19 cellular contexts compared by ENCODE assay signal in genomic region chr22:35893698-35894097, GRCh38.
DNase-seq lines count a peak whose midpoint lies in the region; ATAC-seq, FAIRE-seq and TF ChIP-seq lines count a peak whose summit lies in the region.
"Had no signal": no experiment of that assay in that cellular context is flagged by ENCODE, and none has a peak within 500 bp of the region (broad histone marks: within the 10 kb centered on the region; RNA-seq: fewer than 3 reads in every experiment).

No MANE protein-coding gene starts in this region.

- intact Hi-C loops in stomach (cut with DNase I; ENCODE audit: low total_unique reads), result no loop called here

- H3K9me3 ChIP-seq in adipocyte (ENCODE audit: control insufficient read depth, low read length) (no peaks in the 10 kb centered on the region), stomach (no peaks in the 10 kb centered on the region)
- H3K9me3 ChIP-seq: BE2C, left lung, Peyer's patch had no signal

- no peak for TF ChIP-seq EP300 in stomach (IDR thresholded peaks at IDR 0.05)

- 44 to 52% (median 51%) methylated on average over 4 of the region's 4 CpGs for WGBS in stomach, 5 donors

- ATAC-seq in GM18502 (IDR thresholded peaks at IDR 0.05; ENCODE audit: poor library complexity, unreplicated experiment), result no peak
- ATAC-seq: activated CD4-positive, CD25-positive, alpha-beta regulatory T cell treated with anti-CD3 and anti-CD28 coated beads, Interleukin-2, amount 50 U/mL, for 24 hours had no signal

- TF ChIP-seq POLR2A in stomach (IDR thresholded peaks at IDR 0.05), result no peak

- no peak for FAIRE-seq in HTR-8/SVneo (lab: Jason Lieb, UNC)

- H3K4me1 ChIP-seq in adipocyte (ENCODE audit: control insufficient read depth, insufficient read depth, low read length) (peaks cover 39% of the 10 kb centered on the region), stomach (peaks cover 14 to 63% (median 40%) of the 10 kb centered on the region in 4 donors)
- H3K4me1 ChIP-seq: Peyer's patch had no signal

- H3K36me3 ChIP-seq in adipocyte (ENCODE audit: control insufficient read depth, insufficient read depth, low read length, severe bottlenecking), result no peaks in the 10 kb centered on the region
- H3K36me3 ChIP-seq in stomach, result no peaks in the 10 kb centered on the region
- H3K36me3 ChIP-seq: BE2C, left lung, Peyer's patch had no signal

- H3K4me3 ChIP-seq in adipocyte (ENCODE audit: low read length) (peak overlapping the region; percentile 76), fibroblast of mammary gland (ENCODE audit: control insufficient read depth, low read depth, low read length) (no peak overlapping the region), stomach (peak overlapping the region in 3 of 4 donors; percentile 28 to 34 (median 32))
- H3K4me3 ChIP-seq: left lung had no signal

- TF ChIP-seq CTCF in fibroblast of mammary gland (conservative IDR thresholded peaks at IDR 0.05; ENCODE audit: control insufficient read depth, insufficient read depth, low read depth, low read length), result no peak
- TF ChIP-seq CTCF in stomach (IDR thresholded peaks at IDR 0.05), result no peak

- H3K27me3 ChIP-seq in adipocyte (replicated peaks; ENCODE audit: control insufficient read depth, insufficient read depth, low read length) (no peaks in the 10 kb centered on the region), stomach (no peaks in the 10 kb centered on the region)
- H3K27me3 ChIP-seq: BE2C, left lung, Peyer's patch had no signal

- DNase-seq in adipocyte (ENCODE audit: low read depth), result no peak
- DNase-seq in fibroblast of mammary gland (ENCODE audit: low read depth), result peak; percentile 77
- peak; percentile 32 to 64 for DNase-seq in lung microvascular endothelial cell (ENCODE audit: low read depth in 2 of 2)
- DNase-seq in stomach, result no peak
- no peak for DNase-seq in nucleus accumbens (lab: John Stamatoyannopoulos, UW)
- DNase-seq in HTR-8/SVneo (ENCODE audit: insufficient read length, low spot score), result no peak
- DNase-seq in superior temporal gyrus (ENCODE audit: extremely low spot score), result no peak
- DNase-seq: activated CD8-positive, alpha-beta memory T cell treated with anti-CD3 and anti-CD28 coated beads, Interleukin-2, amount 50 U/mL, for 48 hours; BE2C; cortex of kidney; DND-41; left lung; NCI-H1105 treated with DMSO at 0.1 percent for 48 hours; NCI-H524; Peyer's patch; stimulated activated CD8-positive, alpha-beta memory T cell treated with anti-CD3 and anti-CD28 coated beads, Interleukin-4, amount 100 ng/mL, for 48 hours; T-helper 1 cell had no signal

- peak overlapping the region in 4 of 5 donors; percentile 44 to 84 (median 66) for H3K27ac ChIP-seq in stomach

- H3K9ac ChIP-seq in adipocyte (ENCODE audit: low read length), result no peak overlapping the region

Comparison
In these comparisons a context has a peak if more than half of its experiments do, and no peak if none do; other contexts are left out.
1. DNase-seq: peak in fibroblast of mammary gland (single experiment) and lung microvascular endothelial cell (2 of 2); none in adipocyte (single experiment), stomach (single experiment), nucleus accumbens (0 of 56), HTR-8/SVneo (single experiment) and superior temporal gyrus (single experiment).